Comparison of ENCODE assay signal across 8 cellular contexts in the genomic region with DNA sequence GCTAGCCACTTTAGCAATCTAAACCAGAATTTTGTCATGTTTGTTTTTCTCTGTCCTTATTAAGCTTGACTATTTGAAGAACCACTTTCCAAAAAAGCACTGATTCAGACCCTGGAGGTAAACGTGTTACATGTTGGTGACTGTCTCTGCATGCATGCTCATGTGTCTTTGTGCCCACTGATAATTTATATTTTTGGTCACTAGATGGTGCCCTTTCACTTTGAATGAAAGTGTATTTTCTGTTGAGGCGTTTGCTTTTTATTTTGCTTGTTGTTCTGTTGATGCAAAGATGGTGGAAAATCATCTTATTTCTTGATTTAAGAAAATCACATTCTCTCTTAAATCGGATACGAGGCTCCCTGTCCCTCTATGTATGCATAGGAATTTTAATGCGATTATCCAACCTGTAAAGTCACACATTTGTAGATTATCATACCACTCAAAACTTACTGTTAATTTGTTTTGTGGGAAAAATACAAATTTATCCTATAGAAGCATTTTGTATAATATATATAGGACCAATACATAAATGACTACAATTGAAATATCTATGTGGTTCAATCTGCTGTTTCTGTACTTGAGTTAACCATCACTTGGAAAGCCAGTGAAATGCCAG.
DNase-seq lines count a peak whose midpoint lies in the region; FAIRE-seq and TF ChIP-seq lines count a peak whose summit lies in the region.

No MANE protein-coding gene starts in this region.

- H3K4me1 ChIP-seq in transverse colon = peaks cover 2 to 22% (median 17%) of the 10 kb centered on the region in 4 donors

- peaks cover 26% of the 10 kb centered on the region for H3K4me1 Mint-ChIP-seq in Calu3 (ENCODE audit: low read depth, unreplicated experiment)
- no peaks in the 10 kb centered on the region for H3K4me1 Mint-ChIP-seq in activated naive CD4-positive, alpha-beta T cell treated with anti-CD3 and anti-CD28 coated beads, Interleukin-2, amount 10 ng/mL, durations not matched to agents 7 days and 5 days

- H3K27ac Mint-ChIP-seq in Calu3 (ENCODE audit: unreplicated experiment) = no peak overlapping the region
- H3K27ac Mint-ChIP-seq in activated naive CD4-positive, alpha-beta T cell treated with anti-CD3 and anti-CD28 coated beads, Interleukin-2, amount 10 ng/mL, durations not matched to agents 7 days and 5 days = no peak overlapping the region

- no peak for TF ChIP-seq EP300 in transverse colon (IDR thresholded peaks at IDR 0.05; ENCODE audit: low read depth)

- no peak overlapping the region for H3K4me3 ChIP-seq in transverse colon

- TF ChIP-seq CTCF in Calu3 (IDR thresholded peaks at IDR 0.05; ENCODE audit: unreplicated experiment) (peak; percentile 73), GM20000 (IDR thresholded peaks at IDR 0.05; ENCODE audit: extremely low read depth, missing control alignments) (peak; percentile 24), transverse colon (IDR thresholded peaks at IDR 0.05) (peak; percentile 54 to 57 (median 56))

- H3K9me3 ChIP-seq in transverse colon = no peaks in the 10 kb centered on the region

- peaks cover 4% of the 10 kb centered on the region for H3K36me3 Mint-ChIP-seq in Calu3 (ENCODE audit: insufficient read depth, unreplicated experiment)
- H3K36me3 Mint-ChIP-seq in activated naive CD4-positive, alpha-beta T cell treated with anti-CD3 and anti-CD28 coated beads, Interleukin-2, amount 10 ng/mL, durations not matched to agents 7 days and 5 days = no peaks in the 10 kb centered on the region

- H3K4me3 Mint-ChIP-seq in Calu3 (ENCODE audit: low read depth, unreplicated experiment) = no peak overlapping the region
- H3K4me3 Mint-ChIP-seq in activated naive CD4-positive, alpha-beta T cell treated with anti-CD3 and anti-CD28 coated beads, Interleukin-2, amount 10 ng/mL, durations not matched to agents 7 days and 5 days = no peak overlapping the region

- peak overlapping the region in 1 of 4 donors; percentile 66 for H3K27ac ChIP-seq in transverse colon

- in situ Hi-C loops in transverse colon (cut with MboI; ENCODE audit: low pct_ligation_motif_present in 1 of 4, low pct_unique_long_range_greater_than_20kb in 1 of 4, low sequenced_read_pairs in 3 of 4) = loop anchor here in 3 of 4 donors (10.0 to 25.0 kb wide), 5 partner anchors 173 to 1030 kb away; no protein-coding TSS in a partner anchor

- DNase-seq in Calu3 = peak; percentile 23
- DNase-seq in GM20000 (ENCODE audit: low spot score) = peak; percentile 29
- DNase-seq in NCI-H1092 treated with DMSO at 0.1 percent for 48 hours (lab: John Stamatoyannopoulos, UW) = peak; percentile 33
- DNase-seq in astrocyte of the hippocampus (ENCODE audit: low read depth, low spot score) = peak; percentile 70
- DNase-seq in transverse colon = no peak
- DNase-seq in activated naive CD4-positive, alpha-beta T cell treated with anti-CD3 and anti-CD28 coated beads, Interleukin-2, amount 10 ng/mL, durations not matched to agents 7 days and 5 days = no peak
- no peak for DNase-seq in stimulated activated CD4-positive, alpha-beta T cell treated with anti-CD3 and anti-CD28 coated beads, Interleukin-2, amount 100 ng/mL, for 24 hours

- no peak for TF ChIP-seq POLR2A in transverse colon (IDR thresholded peaks at IDR 0.05)

- H3K27me3 Mint-ChIP-seq in Calu3 (ENCODE audit: unreplicated experiment) = no peaks in the 10 kb centered on the region
- H3K27me3 Mint-ChIP-seq in activated naive CD4-positive, alpha-beta T cell treated with anti-CD3 and anti-CD28 coated beads, Interleukin-2, amount 10 ng/mL, durations not matched to agents 7 days and 5 days = no peaks in the 10 kb centered on the region

- H3K9me3 Mint-ChIP-seq in Calu3 (ENCODE audit: low read depth, unreplicated experiment) = no peaks in the 10 kb centered on the region
- H3K9me3 Mint-ChIP-seq in activated naive CD4-positive, alpha-beta T cell treated with anti-CD3 and anti-CD28 coated beads, Interleukin-2, amount 10 ng/mL, durations not matched to agents 7 days and 5 days = no peaks in the 10 kb centered on the region

- CTCF ChIA-PET in Calu3 (lab: Charles Lee) = no interaction called here
- CTCF ChIA-PET in activated naive CD4-positive, alpha-beta T cell treated with anti-CD3 and anti-CD28 coated beads, Interleukin-2, amount 10 ng/mL, durations not matched to agents 7 days and 5 days (lab: Charles Lee) = interaction anchor here (1.1 to 1.2 kb wide), 2 partner anchors 841 to 844 kb away, joined by 4 to 6 read pairs; no protein-coding TSS in a partner anchor

- no peaks in the 10 kb centered on the region for H3K36me3 ChIP-seq in transverse colon

- H3K27me3 ChIP-seq in transverse colon = no peaks in the 10 kb centered on the region

- intact Hi-C loops in Calu3 (cut with micrococcal nuclease; ENCODE audit: unreplicated experiment) (loop anchor here (1.0 to 10.0 kb wide), 5 partner anchors 170 to 450 kb away; no protein-coding TSS in a partner anchor), transverse colon (cut with DNase I; ENCODE audit: low total_unique reads) (no loop called here)

- peak; percentile 99 for FAIRE-seq in islet of Langerhans (lab: Jason Lieb, UNC)

- 22% methylated on average over 5 of the region's 5 CpGs for WGBS in transverse colon (ENCODE audit: low coverage in 1 of 2), 2 donors

- BruUV-seq in Calu3 (replicated peaks; lab: Mats Ljungman, UMichigan) = no TSS peak

Comparison
In these comparisons a context has a peak if more than half of its experiments do, and no peak if none do; other contexts are left out.
1. DNase-seq: peak in Calu3 (single experiment), GM20000 (single experiment), NCI-H1092 treated with DMSO at 0.1 percent for 48 hours (single experiment) and astrocyte of the hippocampus (single experiment); none in transverse colon (single experiment), activated naive CD4-positive, alpha-beta T cell treated with anti-CD3 and anti-CD28 coated beads, Interleukin-2, amount 10 ng/mL, durations not matched to agents 7 days and 5 days (single experiment) and stimulated activated CD4-positive, alpha-beta T cell treated with anti-CD3 and anti-CD28 coated beads, Interleukin-2, amount 100 ng/mL, for 24 hours (0 of 2).
2. Peak in every context shown above with its lines, with median percentiles within 50 percentile points of each other: CTCF ChIP-seq.